9 cellular contexts compared by ENCODE assay signal in genomic region chr5:36301858-36302603, GRCh38. TPM values are rescaled to one million over a fixed set of nuclear protein-coding genes. Genes with fewer than 3 reads are reported as not detected.
DNase-seq lines count a peak whose midpoint lies in the region; ATAC-seq and TF ChIP-seq lines count a peak whose summit lies in the region.
"Had no signal": no experiment of that assay in that cellular context is flagged by ENCODE, and none has a peak within 500 bp of the region (broad histone marks: within the 10 kb centered on the region; RNA-seq: fewer than 3 reads in every experiment).

Gene RANBP3L (minus strand): TSS chr5:36301902. CDS start chr5:36301416, 486 bp downstream.

- peaks cover 31% of the 10 kb centered on the region for H3K4me1 ChIP-seq in muscle layer of colon (ENCODE audit: insufficient read depth, low read length)

- TF ChIP-seq CTCF in GM10266 (IDR thresholded peaks at IDR 0.05; ENCODE audit: control insufficient read depth, insufficient read depth, low read depth, missing control alignments): no peak
- no peak for TF ChIP-seq CTCF in Calu3 (IDR thresholded peaks at IDR 0.05; ENCODE audit: unreplicated experiment)

- no peak for ATAC-seq in GM21825 (IDR thresholded peaks at IDR 0.05; ENCODE audit: unreplicated experiment)
- ATAC-seq in GM18870 (IDR thresholded peaks at IDR 0.05; ENCODE audit: unreplicated experiment): no peak

- peak within 1 kb of the TSS; percentile 11 for H3K4me3 ChIP-seq in MG63
- peak within 1 kb of the TSS in 1 of 2 donors; percentile 44 for H3K4me3 ChIP-seq in muscle layer of colon (ENCODE audit: low read depth in 1 of 2, low read length in 2 of 2)

- no peaks in the 10 kb centered on the region for H3K27me3 Mint-ChIP-seq in Calu3 (ENCODE audit: unreplicated experiment)

- no peaks in the 10 kb centered on the region for H3K9me3 Mint-ChIP-seq in Calu3 (ENCODE audit: low read depth, unreplicated experiment)

- H3K4me1 Mint-ChIP-seq in Calu3 (ENCODE audit: low read depth, unreplicated experiment): peaks cover 6% of the 10 kb centered on the region

- H3K27ac Mint-ChIP-seq in Calu3 (ENCODE audit: unreplicated experiment): no peak within 1 kb of the TSS

- intact Hi-C loops in Calu3 (cut with micrococcal nuclease; ENCODE audit: unreplicated experiment): no loop called here

- DNase-seq in GM10266 (ENCODE audit: extremely low spot score) (peak; percentile 8), MG63 (peak; percentile 46), NCI-H1436 (lab: John Stamatoyannopoulos, UW) (no peak), Calu3 (no peak)

- H3K27ac ChIP-seq in cingulate gyrus (ENCODE audit: low read depth, low read length) (peak within 1 kb of the TSS; percentile 57), muscle layer of colon (ENCODE audit: low read depth, low read length) (peak within 1 kb of the TSS; percentile 56)

- H3K36me3 ChIP-seq in MG63 (no peaks in the 10 kb centered on the region), muscle layer of colon (ENCODE audit: insufficient read depth, low read length) (no peaks in the 10 kb centered on the region)

- CTCF ChIA-PET in Calu3 (lab: Charles Lee): interaction anchor here (0.7 to 0.9 kb wide), 3 partner anchors 36 to 134 kb away, joined by 3 read pairs; partner anchors contain the start of gene NADK2

- H3K9ac ChIP-seq in muscle layer of colon (ENCODE audit: low read length): no peak within 1 kb of the TSS

- H3K9me3 ChIP-seq in MG63 (no peaks in the 10 kb centered on the region), muscle layer of colon (ENCODE audit: low read length) (no peaks in the 10 kb centered on the region)

- no TSS peak for BruUV-seq in Calu3 (replicated peaks; lab: Mats Ljungman, UMichigan)

- H3K4me3 Mint-ChIP-seq in Calu3 (ENCODE audit: low read depth, unreplicated experiment): no peak within 1 kb of the TSS

- no peaks in the 10 kb centered on the region for H3K27me3 ChIP-seq in MG63
- H3K27me3 ChIP-seq in muscle layer of colon (ENCODE audit: control insufficient read depth in 1 of 2, insufficient read depth in 2 of 2, low read length in 2 of 2): no peaks in the 10 kb centered on the region

- H3K36me3 Mint-ChIP-seq in Calu3 (ENCODE audit: insufficient read depth, unreplicated experiment): no peaks in the 10 kb centered on the region

RNA-seq across cellular contexts. Expression of gene RANBP3L, which starts in this region (rescaled TPM):
- total RNA-seq in MG63 (2014; rRNA removed; shearing (Covaris generic); ENCODE audit: low replicate concordance): not detected in 2 replicates
- total RNA-seq in Calu3 (2022): not detected in 2 replicates
- total RNA-seq: H1 had no signal

Comparison
In these comparisons a context has a peak if more than half of its experiments do, and no peak if none do; other contexts are left out.
1. Peak in DNase-seq and H3K4me3 ChIP-seq in MG63; RNA of the gene not detected or under 1 TPM.